Comparison of ENCODE assay signal across 8 cellular contexts in the genomic region with DNA sequence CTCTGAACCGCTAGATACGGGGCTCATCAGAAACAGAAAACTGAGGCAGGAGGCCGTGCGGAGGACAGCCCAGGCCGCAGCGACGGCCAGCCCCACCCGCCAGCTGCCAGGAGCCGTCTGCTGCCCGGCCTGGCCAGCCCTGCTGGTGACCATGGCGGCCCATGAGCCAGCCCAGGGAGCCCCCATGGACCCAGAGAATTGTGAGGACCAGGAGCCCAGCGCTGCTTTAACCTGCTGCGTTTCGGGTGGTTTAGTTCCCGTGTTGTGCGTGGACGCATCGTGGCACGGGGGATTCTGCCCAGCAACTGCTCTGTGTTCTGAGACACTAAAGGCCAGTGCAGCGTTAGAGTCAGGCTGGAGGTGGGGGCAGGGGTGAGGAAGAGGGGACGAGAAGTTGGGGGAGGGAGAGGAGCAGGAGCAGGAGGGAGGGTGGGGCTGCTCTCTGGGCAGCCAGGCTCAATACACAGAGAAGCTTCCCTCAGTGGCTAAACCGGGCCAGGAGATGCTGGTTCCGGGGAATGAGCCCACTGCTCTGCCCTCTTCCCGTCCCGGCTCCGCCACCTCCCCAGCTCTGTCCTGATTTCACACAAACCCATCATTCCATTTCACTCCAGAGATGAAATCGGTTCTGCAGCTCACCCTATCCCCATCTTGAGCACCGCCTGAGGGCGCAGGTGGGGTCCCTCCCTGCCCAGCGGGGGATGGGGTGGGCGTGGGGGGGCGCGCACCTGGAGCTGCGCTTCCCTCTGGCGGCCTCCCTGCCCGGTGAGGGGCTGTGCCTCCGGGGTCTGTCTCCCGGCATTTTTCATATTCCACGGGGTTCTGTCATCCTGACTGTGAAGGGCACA. TPM values are rescaled to one million over a fixed set of nuclear protein-coding genes. Genes with fewer than 3 reads are reported as not detected.
A peak's percentile ranks its signal among the peaks of the same experiment; 100 is the strongest.
DNase-seq lines count a peak whose midpoint lies in the region; ATAC-seq and TF ChIP-seq lines count a peak whose summit lies in the region.

No MANE protein-coding gene starts in this region.

- peaks cover 0 to 53% (median 46%) of the 10 kb centered on the region in 3 donors for H3K27me3 ChIP-seq in gastrocnemius medialis

- peak overlapping the region; percentile 31 to 77 (median 56) for H3K27ac ChIP-seq in gastrocnemius medialis

- in situ Hi-C loops in GM13977 (cut with MboI; ENCODE audit: low pct_unique_long_range_greater_than_20kb, low sequenced_read_pairs, unreplicated experiment) (no loop called here), gastrocnemius medialis (cut with MboI; ENCODE audit: low sequenced_read_pairs in 4 of 4) (no loop called here)

- no peaks in the 10 kb centered on the region for H3K9me3 ChIP-seq in gastrocnemius medialis

- no peaks in the 10 kb centered on the region for H3K36me3 ChIP-seq in gastrocnemius medialis

- H3K4me1 ChIP-seq in gastrocnemius medialis, result peaks cover 0 to 7% of the 10 kb centered on the region in 2 donors

- intact Hi-C loops in gastrocnemius medialis (cut with DNase I; ENCODE audit: low total_unique reads), result loop anchor here (1.0 to 2.0 kb wide), 2 partner anchors 9 to 34 kb away; no protein-coding TSS in a partner anchor

- TF ChIP-seq CTCF in GM13977 (IDR thresholded peaks at IDR 0.05; ENCODE audit: extremely low read depth, insufficient read depth, missing control alignments), result peak; percentile 0
- no peak for TF ChIP-seq CTCF in WI38 (IDR thresholded peaks at IDR 0.05; ENCODE audit: low read depth, low read length)
- TF ChIP-seq CTCF in gastrocnemius medialis (IDR thresholded peaks at IDR 0.05 in 4 of 5, conservative IDR thresholded peaks at IDR 0.05 in 1 of 5), result no peak

- no peak for TF ChIP-seq POLR2A in gastrocnemius medialis (IDR thresholded peaks at IDR 0.05)

- DNase-seq in GM13977 (ENCODE audit: low spot score) (no peak), germinal center (ENCODE audit: low spot score) (peak; percentile 25), gastrocnemius medialis (no peak), NCI-H446 treated with DMSO at 0.1 percent for 48 hours (lab: John Stamatoyannopoulos, UW) (no peak), NCI-H146 (lab: John Stamatoyannopoulos, UW) (no peak)

- ATAC-seq in gastrocnemius medialis, result no peak
- no peak for ATAC-seq in HG02798 (IDR thresholded peaks at IDR 0.05; ENCODE audit: poor library complexity, unreplicated experiment)
- no peak for ATAC-seq in GM19397 (IDR thresholded peaks at IDR 0.05; ENCODE audit: unreplicated experiment)

- H3K4me3 ChIP-seq in WI38 (ENCODE audit: low read depth, low read length) (peak overlapping the region; percentile 60), gastrocnemius medialis (peak overlapping the region; percentile 56 to 65 (median 64))

RNA-seq across cellular contexts. Expression of a gene that starts 44.4 kb away (rescaled TPM):
- total RNA-seq in gastrocnemius medialis, result 10 to 100 TPM; 11.1 to 24.0 (median 21.2) TPM

RNA-seq across cellular contexts. Expression of a gene that starts 44.6 kb away (rescaled TPM):
- total RNA-seq in gastrocnemius medialis, result 1 to 10 TPM; 5.8 to 7.8 (median 6.5) TPM
